7 cellular contexts compared by ENCODE assay signal in the genomic region with DNA sequence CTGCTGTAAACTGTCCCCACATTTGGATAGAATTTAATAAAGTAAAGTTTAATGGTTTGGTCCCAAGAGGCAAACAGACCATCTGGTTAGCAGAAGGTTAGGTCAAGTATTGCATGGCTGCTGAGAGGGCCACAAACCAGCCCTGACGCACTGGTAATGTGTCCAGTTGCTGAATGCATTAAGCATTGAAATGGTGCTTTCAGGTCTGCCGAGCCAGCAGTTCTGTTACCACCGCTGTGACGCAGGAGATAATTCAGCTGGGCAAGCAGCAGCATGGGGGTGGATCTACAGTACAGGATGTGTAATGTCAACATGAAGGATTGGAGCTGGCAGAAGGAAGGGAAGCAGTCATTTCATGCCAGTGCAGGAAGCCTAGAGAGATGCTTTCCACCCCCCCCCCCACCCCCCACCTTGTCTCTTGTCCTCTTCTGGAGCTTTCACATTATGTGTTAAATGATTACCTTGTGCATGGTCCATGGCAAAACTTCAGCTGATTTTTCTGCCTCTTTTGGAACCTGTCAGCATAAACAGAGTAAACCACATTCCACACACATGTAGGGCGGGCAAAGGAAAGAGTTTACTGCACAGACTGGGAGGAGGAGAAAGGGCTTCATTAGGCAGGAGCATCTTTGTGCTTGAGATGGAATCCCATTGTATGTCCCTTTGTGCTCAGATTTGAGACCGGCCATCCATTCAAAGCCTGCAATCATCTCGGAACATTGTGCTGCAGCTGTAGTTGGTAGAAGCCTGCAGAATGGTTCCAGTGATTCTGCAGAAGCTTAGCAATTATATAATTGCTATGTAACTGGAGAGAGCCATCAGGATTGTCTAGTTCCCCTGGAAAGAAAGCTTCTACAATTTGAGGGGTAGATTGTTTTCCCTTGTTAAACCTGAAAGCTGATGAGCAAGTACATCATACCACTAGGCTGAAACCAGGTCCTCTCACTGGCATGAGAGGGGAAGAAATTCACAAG. TPM values are rescaled to one million over a fixed set of nuclear protein-coding genes. Genes with fewer than 3 reads are reported as not detected.
A peak's percentile ranks its signal among the peaks of the same experiment; 100 is the strongest.
DNase-seq lines count a peak whose midpoint lies in the region; ATAC-seq, FAIRE-seq and TF ChIP-seq lines count a peak whose summit lies in the region.

No MANE protein-coding gene starts in this region.

- peaks cover 19 to 54% of the 10 kb centered on the region in 2 donors for H3K4me1 ChIP-seq in kidney (ENCODE audit: control insufficient read depth in 1 of 2, insufficient read depth in 1 of 2, low read depth in 1 of 2, low read length in 2 of 2)

- H3K9me3 Mint-ChIP-seq in MCF 10A (ENCODE audit: unreplicated experiment): peaks cover 5% of the 10 kb centered on the region

- H3K4me3 Mint-ChIP-seq in MCF 10A (ENCODE audit: unreplicated experiment): no peak overlapping the region

- DNase-seq in NCI-H1436 (lab: John Stamatoyannopoulos, UW) (peak; percentile 45), MCF 10A (ENCODE audit: unreplicated experiment) (peak; percentile 92), kidney (peak; percentile 72), substantia nigra (lab: John Stamatoyannopoulos, UW) (peak in 23 of 49 donors; percentile 5 to 65 (median 38))

- H3K36me3 Mint-ChIP-seq in MCF 10A (ENCODE audit: insufficient read depth, unreplicated experiment): peaks cover 7% of the 10 kb centered on the region

- no peak overlapping the region for H3K9ac ChIP-seq in kidney (ENCODE audit: low read length in 2 of 2)

- BruUV-seq in MCF 10A (replicated peaks; lab: Mats Ljungman, UMichigan): no TSS peak

- peak overlapping the region; percentile 65 to 71 for H3K27ac ChIP-seq in kidney (ENCODE audit: low read depth in 2 of 2, low read length in 2 of 2)
- H3K27ac ChIP-seq in substantia nigra (ENCODE audit: low read depth, low read length, poor library complexity, severe bottlenecking): peak overlapping the region; percentile 84

- no peaks in the 10 kb centered on the region for H3K27me3 Mint-ChIP-seq in MCF 10A (ENCODE audit: insufficient read depth, unreplicated experiment)

- no peaks in the 10 kb centered on the region for H3K9me3 ChIP-seq in kidney (ENCODE audit: control insufficient read depth in 1 of 2, low read length in 2 of 2)

- peak overlapping the region; percentile 76 for H3K27ac Mint-ChIP-seq in MCF 10A (ENCODE audit: low read depth, unreplicated experiment)

- H3K4me3 ChIP-seq in kidney (ENCODE audit: low read length in 2 of 2): no peak overlapping the region

- no peak for ATAC-seq in GM21390 (IDR thresholded peaks at IDR 0.05; ENCODE audit: unreplicated experiment)
- ATAC-seq in HG03280 (IDR thresholded peaks at IDR 0.05; ENCODE audit: unreplicated experiment): no peak
- no peak for ATAC-seq in HG02973 (IDR thresholded peaks at IDR 0.05; ENCODE audit: unreplicated experiment)

- POLR2A ChIA-PET in MCF 10A (lab: Yijun Ruan, JAX): interaction anchor here (0.6 to 15.0 kb wide), 11 partner anchors 10 to 421 kb away, joined by 3 to 710 read pairs (median 6); a partner anchor contains a TSS

- CTCF ChIA-PET in MCF 10A (lab: Yijun Ruan, JAX): interaction anchor here (0.6 to 2.2 kb wide), 11 partner anchors 9 to 408 kb away, joined by 3 to 10 read pairs (median 4); no protein-coding TSS in a partner anchor

- H3K4me1 Mint-ChIP-seq in MCF 10A (ENCODE audit: insufficient read depth, unreplicated experiment): peaks cover 58% of the 10 kb centered on the region

- no peaks in the 10 kb centered on the region for H3K36me3 ChIP-seq in kidney (ENCODE audit: control insufficient read depth in 1 of 2, insufficient read depth in 2 of 2, low read length in 2 of 2)

- no peak for FAIRE-seq in kidney (lab: Jason Lieb, UNC)

- intact Hi-C loops in MCF 10A (cut with micrococcal nuclease) (no loop called here), kidney (cut with DNase I) (no loop called here)

- TF ChIP-seq CTCF in MCF 10A (IDR thresholded peaks at IDR 0.05; ENCODE audit: unreplicated experiment) (no peak), kidney (IDR thresholded peaks at IDR 0.05; ENCODE audit: borderline replicate concordance, extremely low read depth, insufficient read depth) (no peak)

RNA-seq across cellular contexts. Expression of a gene that starts 16.3 kb away (rescaled TPM):
- total RNA-seq in MCF 10A (2022): 45.7 and 47.2 TPM in 2 replicates
- total RNA-seq in kidney: 47.0 TPM
- polyA plus RNA-seq in kidney (ENCODE audit: insufficient read depth, low read depth, low replicate concordance): 1.8 TPM
